8 cellular contexts compared by ENCODE assay signal in genomic region chr7:45921699-45922519, GRCh38. TPM values are rescaled to one million over a fixed set of nuclear protein-coding genes. Genes with fewer than 3 reads are reported as not detected.
A peak's percentile ranks its signal among the peaks of the same experiment; 100 is the strongest.
DNase-seq lines count a peak whose midpoint lies in the region; ATAC-seq and TF ChIP-seq lines count a peak whose summit lies in the region.

No MANE protein-coding gene starts in this region.

- ATAC-seq in GM21723 (IDR thresholded peaks at IDR 0.05; ENCODE audit: unreplicated experiment) (no peak), HG02759 (IDR thresholded peaks at IDR 0.05; ENCODE audit: unreplicated experiment) (no peak)

- TF ChIP-seq CTCF in AG09319 (IDR thresholded peaks at IDR 0.05; ENCODE audit: low read depth, low read length), result peak; percentile 99
- peak; percentile 52 for TF ChIP-seq CTCF in GM12874 (IDR thresholded peaks at IDR 0.05; ENCODE audit: insufficient read depth, low read depth, low read length)

- DNase-seq in AG09319 (ENCODE audit: extremely low read depth, low read depth) (no peak), RPMI8226 (peak; percentile 75), ecto neural progenitor cell (ENCODE audit: low spot score) (peak; percentile 85), medulla oblongata (ENCODE audit: extremely low spot score) (peak; percentile 50), ureter (ENCODE audit: low spot score) (peak; percentile 77)

RNA-seq across cellular contexts. Expression of gene IGFBP3, which starts 0.8 kb away (rescaled TPM):
- 445 TPM for total RNA-seq in ureter

RNA-seq across cellular contexts. Expression of gene IGFBP1, which starts 33.6 kb away (rescaled TPM):
- total RNA-seq in ureter, result not detected

RNA-seq across cellular contexts. Expression of gene CCDC201, which starts 49.0 kb away (rescaled TPM):
- not detected for total RNA-seq in ureter
